ENCODE assay signal across 14 cellular contexts in genomic region chr6:125831660-125832059, GRCh38. TPM values are rescaled to one million over a fixed set of nuclear protein-coding genes. Genes with fewer than 3 reads are reported as not detected.
A peak's percentile ranks its signal among the peaks of the same experiment; 100 is the strongest.
DNase-seq lines count a peak whose midpoint lies in the region; ATAC-seq lines count a peak whose summit lies in the region.
"Had no signal": no experiment of that assay in that cellular context is flagged by ENCODE, and none has a peak within 500 bp of the region (broad histone marks: within the 10 kb centered on the region; RNA-seq: fewer than 3 reads in every experiment).

No MANE protein-coding gene starts in this region.

- peaks cover 71% of the 10 kb centered on the region for H3K4me1 Mint-ChIP-seq in activated CD4-positive, alpha-beta T cell treated with anti-CD3 and anti-CD28 coated beads, Interleukin-2, amount 10 ng/mL, durations not matched to agents 7 days and 5 days
- peaks cover 61% of the 10 kb centered on the region for H3K4me1 Mint-ChIP-seq in T-helper 17 cell
- peaks cover 28 to 79% (median 56%) of the 10 kb centered on the region in 4 donors for H3K4me1 Mint-ChIP-seq in naive thymus-derived CD8-positive, alpha-beta T cell

- CTCF ChIA-PET in activated CD4-positive, alpha-beta T cell treated with anti-CD3 and anti-CD28 coated beads, Interleukin-2, amount 10 ng/mL, durations not matched to agents 7 days and 5 days (lab: Charles Lee): interaction anchor here (0.6 to 2.0 kb wide), 9 partner anchors 9 to 1410 kb away, joined by 3 to 5 read pairs (median 3); no protein-coding TSS in a partner anchor

- H3K27me3 Mint-ChIP-seq in activated CD4-positive, alpha-beta T cell treated with anti-CD3 and anti-CD28 coated beads, Interleukin-2, amount 10 ng/mL, durations not matched to agents 7 days and 5 days: no peaks in the 10 kb centered on the region
- no peaks in the 10 kb centered on the region for H3K27me3 Mint-ChIP-seq in T-helper 17 cell
- H3K27me3 Mint-ChIP-seq in naive thymus-derived CD8-positive, alpha-beta T cell: no peaks in the 10 kb centered on the region
- H3K27me3 Mint-ChIP-seq: IgD-negative memory B cell had no signal

- ATAC-seq in GM21447 (IDR thresholded peaks at IDR 0.05; ENCODE audit: unreplicated experiment) (peak; percentile 37), T-helper 17 cell (no peak), right cardiac atrium (no peak)
- ATAC-seq in naive thymus-derived CD8-positive, alpha-beta T cell: no peak
- ATAC-seq: left lobe of liver had no signal

- H3K4me3 Mint-ChIP-seq in activated CD4-positive, alpha-beta T cell treated with anti-CD3 and anti-CD28 coated beads, Interleukin-2, amount 10 ng/mL, durations not matched to agents 7 days and 5 days: peak overlapping the region; percentile 7
- peak overlapping the region; percentile 62 for H3K4me3 Mint-ChIP-seq in T-helper 17 cell
- H3K4me3 Mint-ChIP-seq in naive thymus-derived CD8-positive, alpha-beta T cell: peak overlapping the region in 5 of 10 donors; percentile 12 to 52 (median 18)

- H3K4me1 ChIP-seq in right cardiac atrium (ENCODE audit: control insufficient read depth, insufficient read depth, low read length): peaks cover 13% of the 10 kb centered on the region
- H3K4me1 ChIP-seq: SJSA1 had no signal

- H3K36me3 Mint-ChIP-seq in activated CD4-positive, alpha-beta T cell treated with anti-CD3 and anti-CD28 coated beads, Interleukin-2, amount 10 ng/mL, durations not matched to agents 7 days and 5 days (ENCODE audit: low read depth): peaks cover 24% of the 10 kb centered on the region
- peaks cover 4% of the 10 kb centered on the region for H3K36me3 Mint-ChIP-seq in T-helper 17 cell (ENCODE audit: low read depth)
- H3K36me3 Mint-ChIP-seq in naive thymus-derived CD8-positive, alpha-beta T cell: peaks cover 1 to 5% (median 4%) of the 10 kb centered on the region in 3 donors

- H3K27ac ChIP-seq in right cardiac atrium (ENCODE audit: low read length): no peak overlapping the region
- H3K27ac ChIP-seq: SJSA1, suprapubic skin had no signal

- no peak overlapping the region for H3K4me3 ChIP-seq in right cardiac atrium (ENCODE audit: low read length)
- H3K4me3 ChIP-seq: SJSA1, suprapubic skin had no signal

- DNase-seq in activated CD4-positive, alpha-beta T cell treated with anti-CD3 and anti-CD28 coated beads, Interleukin-2, amount 10 ng/mL, durations not matched to agents 7 days and 5 days: no peak
- no peak for DNase-seq in activated CD4-positive, alpha-beta T cell treated with anti-CD3 and anti-CD28 coated beads, Interleukin-2, amount 50 U/mL, for 1 hour
- DNase-seq in T-helper 17 cell (no peak), DMS114 treated with DMSO at 0.1 percent for 48 hours (lab: John Stamatoyannopoulos, UW; ENCODE audit: unreplicated experiment) (no peak), right cardiac atrium (no peak), HPDE6-E6E7 (ENCODE audit: extremely low spot score) (no peak)
- DNase-seq in naive thymus-derived CD8-positive, alpha-beta T cell: no peak
- DNase-seq: NCI-H1436, NCI-H345 had no signal

- 90% methylated on average over 5 of the region's 5 CpGs for WGBS in right cardiac atrium

- POLR2A ChIA-PET in activated CD4-positive, alpha-beta T cell treated with anti-CD3 and anti-CD28 coated beads, Interleukin-2, amount 10 ng/mL, durations not matched to agents 7 days and 5 days (lab: Charles Lee): no interaction called here
- POLR2A ChIA-PET in naive thymus-derived CD8-positive, alpha-beta T cell (lab: Charles Lee): interaction anchor here (0.8 kb wide), 1 partner anchor 51 kb away, joined by 4 read pairs; no protein-coding TSS in a partner anchor

- H3K27ac Mint-ChIP-seq in activated CD4-positive, alpha-beta T cell treated with anti-CD3 and anti-CD28 coated beads, Interleukin-2, amount 10 ng/mL, durations not matched to agents 7 days and 5 days: peak overlapping the region; percentile 28
- peak overlapping the region; percentile 92 for H3K27ac Mint-ChIP-seq in T-helper 17 cell
- H3K27ac Mint-ChIP-seq in naive thymus-derived CD8-positive, alpha-beta T cell: peak overlapping the region in 7 of 10 donors; percentile 5 to 89 (median 60)

- intact Hi-C loops in right cardiac atrium (cut with DNase I): no loop called here

- H3K27me3 ChIP-seq in right cardiac atrium (ENCODE audit: control insufficient read depth, insufficient read depth): no peaks in the 10 kb centered on the region
- H3K27me3 ChIP-seq: SJSA1, suprapubic skin had no signal

- H3K9me3 Mint-ChIP-seq in activated CD4-positive, alpha-beta T cell treated with anti-CD3 and anti-CD28 coated beads, Interleukin-2, amount 10 ng/mL, durations not matched to agents 7 days and 5 days: peaks cover under 1% of the 10 kb centered on the region
- H3K9me3 Mint-ChIP-seq in naive thymus-derived CD8-positive, alpha-beta T cell: no peaks in the 10 kb centered on the region

- H3K9me3 ChIP-seq in T-helper 17 cell (ENCODE audit: control insufficient read depth, low read length, poor library complexity, severe bottlenecking) (no peaks in the 10 kb centered on the region), right cardiac atrium (ENCODE audit: control insufficient read depth, low read length) (no peaks in the 10 kb centered on the region)
- H3K9me3 ChIP-seq: SJSA1, suprapubic skin had no signal

RNA-seq across cellular contexts. Expression of gene NCOA7, which starts 40.9 kb away (rescaled TPM):
- total RNA-seq in activated CD4-positive, alpha-beta T cell treated with anti-CD3 and anti-CD28 coated beads, Interleukin-2, amount 10 ng/mL, durations not matched to agents 7 days and 5 days: 10 to 100 TPM; 43.2 to 53.1 TPM
- total RNA-seq in T-helper 17 cell (10 to 100 TPM; 49.5 to 62.4 TPM), right cardiac atrium (10 to 100 TPM; 12.6 to 18.6 (median 17.0) TPM)
- total RNA-seq in naive thymus-derived CD8-positive, alpha-beta T cell: 10 to 100 TPM; 44.4 to 48.0 TPM
- 10 to 100 TPM in 2 of 3 donors, 1 to 10 TPM in 1; 9.4 to 16.5 (median 13.5) TPM for polyA plus RNA-seq in naive thymus-derived CD8-positive, alpha-beta T cell
- 5.9 TPM for polyA plus RNA-seq in right cardiac atrium

Comparison
In these comparisons a context has a peak if more than half of its experiments do, and no peak if none do; other contexts are left out.
1. H3K27ac Mint-ChIP-seq: peak in every context shown above with its lines; median percentile 92 in T-helper 17 cell; 60 in naive thymus-derived CD8-positive, alpha-beta T cell; 28 in activated CD4-positive, alpha-beta T cell treated with anti-CD3 and anti-CD28 coated beads, Interleukin-2, amount 10 ng/mL, durations not matched to agents 7 days and 5 days.